11 cellular contexts compared by ENCODE assay signal in the genomic region with DNA sequence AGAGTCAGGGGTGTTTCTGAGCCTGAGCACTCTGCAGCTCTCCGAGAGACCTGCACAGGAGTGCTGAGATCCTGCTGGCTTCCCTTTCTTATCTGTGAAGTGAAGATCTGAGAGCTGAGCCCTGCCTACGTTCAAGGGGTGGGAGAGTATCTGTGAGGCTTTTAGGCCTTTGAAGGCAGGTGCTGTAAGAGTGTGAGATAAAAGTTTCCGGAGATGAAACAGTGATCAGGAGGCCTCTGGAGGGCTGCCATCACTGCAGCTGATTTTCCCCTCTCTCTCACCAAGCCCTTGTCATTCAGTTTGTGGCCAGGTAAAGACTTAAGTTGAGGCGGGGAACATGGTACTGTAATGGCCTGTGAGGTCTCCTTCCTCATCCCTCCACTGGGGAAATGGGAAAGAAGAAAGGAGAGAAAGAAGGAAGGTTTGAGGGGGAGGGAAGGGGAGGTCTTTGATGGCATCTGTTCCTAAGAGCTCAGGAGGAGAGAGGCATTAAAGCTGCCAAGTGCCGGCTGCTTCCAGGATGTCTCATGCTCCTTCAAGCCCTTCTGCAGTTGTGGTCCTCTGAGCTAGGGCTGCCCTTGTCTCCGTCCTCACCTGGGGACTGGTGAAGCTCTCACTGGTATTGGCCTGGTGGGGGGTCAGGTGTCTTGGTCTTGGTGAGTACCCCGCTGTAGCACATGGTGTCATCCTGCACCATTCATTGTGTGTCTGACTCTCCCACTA.
A peak's percentile ranks its signal among the peaks of the same experiment; 100 is the strongest.
DNase-seq lines count a peak whose midpoint lies in the region; ATAC-seq lines count a peak whose summit lies in the region.
"Had no signal": no experiment of that assay in that cellular context is flagged by ENCODE, and none has a peak within 500 bp of the region (broad histone marks: within the 10 kb centered on the region; RNA-seq: fewer than 3 reads in every experiment).

No MANE protein-coding gene starts in this region.

- ATAC-seq in GM19395 (IDR thresholded peaks at IDR 0.05; ENCODE audit: unreplicated experiment): peak; percentile 34
- no peak for ATAC-seq in left lobe of liver
- ATAC-seq: gastroesophageal sphincter had no signal

- peak; percentile 49 to 60 for DNase-seq in activated CD4-positive, alpha-beta T cell treated with anti-CD3 and anti-CD28 coated beads, Interleukin-2, amount 50 U/mL, for 4 hours
- peak; percentile 27 for DNase-seq in activated naive CD8-positive, alpha-beta T cell treated with anti-CD3 and anti-CD28 coated beads, Interleukin-2, amount 50 U/mL, for 16 hours (ENCODE audit: low read depth, low spot score)
- peak in 2 of 3 donors; percentile 37 to 41 for DNase-seq in stimulated activated CD4-positive, alpha-beta T cell treated with anti-CD3 and anti-CD28 coated beads, TNF-alpha, amount 100 ng/mL, for 1 hour (ENCODE audit: low read depth in 3 of 3, low spot score in 1 of 3)
- no peak for DNase-seq in left lobe of liver (ENCODE audit: low spot score)
- no peak for DNase-seq in NCI-H526 treated with DMSO at 0.1 percent for 48 hours (lab: John Stamatoyannopoulos, UW)
- DNase-seq in HK-2 (ENCODE audit: unreplicated experiment): no peak
- no peak for DNase-seq in NCI-H510A (lab: John Stamatoyannopoulos, UW)
- DNase-seq: Calu3, upper lobe of right lung had no signal

Comparison
In these comparisons a context has a peak if more than half of its experiments do, and no peak if none do; other contexts are left out.
1. DNase-seq: peak in activated CD4-positive, alpha-beta T cell treated with anti-CD3 and anti-CD28 coated beads, Interleukin-2, amount 50 U/mL, for 4 hours (2 of 2), activated naive CD8-positive, alpha-beta T cell treated with anti-CD3 and anti-CD28 coated beads, Interleukin-2, amount 50 U/mL, for 16 hours (single experiment) and stimulated activated CD4-positive, alpha-beta T cell treated with anti-CD3 and anti-CD28 coated beads, TNF-alpha, amount 100 ng/mL, for 1 hour (2 of 3); none in left lobe of liver (single experiment), NCI-H526 treated with DMSO at 0.1 percent for 48 hours (single experiment), HK-2 (single experiment) and NCI-H510A (single experiment).